In genomic region chr6:73377225-73377624, GRCh38 we compare ENCODE assay signal across 19 cellular contexts. TPM values are rescaled to one million over a fixed set of nuclear protein-coding genes. Genes with fewer than 3 reads are reported as not detected.
DNase-seq lines count a peak whose midpoint lies in the region; ATAC-seq and TF ChIP-seq lines count a peak whose summit lies in the region.
"Had no signal": no experiment of that assay in that cellular context is flagged by ENCODE, and none has a peak within 500 bp of the region (broad histone marks: within the 10 kb centered on the region; RNA-seq: fewer than 3 reads in every experiment).

No MANE protein-coding gene starts in this region.

- H4K20me1 ChIP-seq in SU-DHL-6 (ENCODE audit: low read depth, low read length): no peaks in the 10 kb centered on the region

- peak; percentile 12 for DNase-seq in left kidney (ENCODE audit: low read depth, low spot score)
- DNase-seq in NCI-H1417 (lab: John Stamatoyannopoulos, UW): no peak
- DNase-seq in dermis blood vessel endothelial cell: no peak
- no peak for DNase-seq in NCI-H524 (lab: John Stamatoyannopoulos, UW)
- DNase-seq in NCI-H510A (lab: John Stamatoyannopoulos, UW): no peak
- DNase-seq: BE2C; CD8-positive, alpha-beta T cell; COR-L47; DMS153; DMS79 treated with DMSO at 0.1 percent for 48 hours; EL; GOT3; H9; IMR-90 had no signal

- ATAC-seq in GM18505 (IDR thresholded peaks at IDR 0.05; ENCODE audit: unreplicated experiment): peak; percentile 48
- ATAC-seq: A549; CD8-positive, alpha-beta T cell had no signal

- no peaks in the 10 kb centered on the region for H3K36me3 ChIP-seq in SU-DHL-6 (ENCODE audit: low read length)
- H3K36me3 ChIP-seq: BE2C had no signal

- H3F3A ChIP-seq in SU-DHL-6 (ENCODE audit: insufficient read depth): no peaks in the 10 kb centered on the region

- no peak overlapping the region for H3K27ac ChIP-seq in SU-DHL-6 (ENCODE audit: low read depth, low read length)
- H3K27ac ChIP-seq: A549, C4-2B had no signal

- no peak overlapping the region for H3K9ac ChIP-seq in SU-DHL-6 (ENCODE audit: low read length)

- H3K9me3 ChIP-seq in SU-DHL-6 (ENCODE audit: insufficient read depth, low read length): no peaks in the 10 kb centered on the region
- H3K9me3 ChIP-seq: A549, BE2C had no signal

- no peak for TF ChIP-seq CTCF in SU-DHL-6 (IDR thresholded peaks at IDR 0.05; ENCODE audit: insufficient read depth, low read length, poor library complexity, severe bottlenecking)

- no peaks in the 10 kb centered on the region for H3K27me3 ChIP-seq in SU-DHL-6 (ENCODE audit: low read length)
- H3K27me3 ChIP-seq: BE2C had no signal

- no peak overlapping the region for H3K4me2 ChIP-seq in SU-DHL-6 (ENCODE audit: low read depth, low read length, poor library complexity, severe bottlenecking)
- H3K4me2 ChIP-seq: A549 had no signal

- no peaks in the 10 kb centered on the region for H3K9me2 ChIP-seq in SU-DHL-6 (replicated peaks; ENCODE audit: insufficient read depth, low read length)

- H3K79me2 ChIP-seq in SU-DHL-6 (ENCODE audit: insufficient read depth, low read length): no peaks in the 10 kb centered on the region

- peak overlapping the region; percentile 20 for H2AFZ ChIP-seq in SU-DHL-6 (ENCODE audit: low read depth, low read length, severe bottlenecking)

- no peak for TF ChIP-seq POLR2A in GM18505 (IDR thresholded peaks at IDR 0.05; ENCODE audit: borderline replicate concordance, extremely low read depth, insufficient read depth, insufficient read length)

- no peak overlapping the region for H3K4me3 ChIP-seq in SU-DHL-6 (ENCODE audit: insufficient read depth, low read length, poor library complexity, severe bottlenecking)
- H3K4me3 ChIP-seq: A549 had no signal

RNA-seq across cellular contexts. Expression of gene OOEP, which starts 7.5 kb away (rescaled TPM):
- total RNA-seq in dermis blood vessel endothelial cell: not detected in 2 replicates
- total RNA-seq: H9, HT-29, IMR-90 had no signal

RNA-seq across cellular contexts. Expression of gene KHDC3L, which starts 14.8 kb away (rescaled TPM):
- not detected in 2 replicates for total RNA-seq in dermis blood vessel endothelial cell
- total RNA-seq: CD8-positive, alpha-beta T cell; HT-29; IMR-90 had no signal

RNA-seq across cellular contexts. Expression of gene DDX43, which starts 17.4 kb away (rescaled TPM):
- 1.4 and 1.7 TPM in 2 replicates for total RNA-seq in dermis blood vessel endothelial cell
- total RNA-seq: HT-29, IMR-90 had no signal

RNA-seq across cellular contexts. Expression of gene DPPA5, which starts 23.1 kb away (rescaled TPM):
- not detected in 2 replicates for total RNA-seq in dermis blood vessel endothelial cell
- total RNA-seq: CD8-positive, alpha-beta T cell; HT-29; IMR-90 had no signal
